16 cellular contexts compared by ENCODE assay signal in the genomic region with DNA sequence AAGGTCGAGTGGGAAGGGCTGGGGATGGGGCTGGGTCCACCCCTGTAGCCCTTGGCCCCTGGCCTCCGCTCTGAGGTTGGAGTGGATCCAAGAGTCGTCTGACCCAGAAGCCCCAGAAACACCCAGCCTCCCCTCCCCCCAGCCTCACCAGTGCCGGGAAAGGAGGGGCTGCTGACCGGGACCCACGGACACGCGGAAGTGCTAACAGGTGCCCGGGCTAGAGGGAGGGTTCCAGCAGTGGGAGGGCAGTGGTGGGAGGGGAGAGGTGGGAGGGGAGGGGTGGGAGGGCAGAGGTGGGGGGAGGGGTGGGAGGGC.
DNase-seq lines count a peak whose midpoint lies in the region; ATAC-seq and TF ChIP-seq lines count a peak whose summit lies in the region.
"Had no signal": no experiment of that assay in that cellular context is flagged by ENCODE, and none has a peak within 500 bp of the region (broad histone marks: within the 10 kb centered on the region; RNA-seq: fewer than 3 reads in every experiment).

No MANE protein-coding gene starts in this region.

- H3K9me3 Mint-ChIP-seq in chondrocyte (ENCODE audit: low read depth) = no peaks in the 10 kb centered on the region
- H3K9me3 Mint-ChIP-seq: CD4-positive, alpha-beta memory T cell; GM23338; H9 had no signal

- peaks cover 17% of the 10 kb centered on the region for H3K27me3 Mint-ChIP-seq in chondrocyte (ENCODE audit: low read depth)

- ATAC-seq in right cardiac atrium (no peak), Right ventricle myocardium inferior (no peak), lower lobe of right lung (no peak)
- ATAC-seq: A549, GM12878, GM23338, HepG2 had no signal

- no peak overlapping the region for H3K27ac Mint-ChIP-seq in chondrocyte (ENCODE audit: unreplicated experiment)
- H3K27ac Mint-ChIP-seq: CD4-positive, alpha-beta memory T cell; GM23338; H9 had no signal

- DNase-seq in right cardiac atrium (peak in 2 of 3 donors; percentile 8 to 38), Right ventricle myocardium inferior (ENCODE audit: missing footprints) (no peak), chondrocyte (ENCODE audit: low spot score) (peak; percentile 76), lower lobe of right lung (peak; percentile 28), spleen (peak; percentile 44), A172 (ENCODE audit: low spot score) (no peak)
- no peak for DNase-seq in activated CD4-positive, alpha-beta T cell treated with anti-CD3 and anti-CD28 coated beads for 48 hours
- DNase-seq: BE2C; CD4-positive, alpha-beta memory T cell; DMS79; H9 had no signal

- H3K27ac ChIP-seq in right cardiac atrium (ENCODE audit: low read length) (no peak overlapping the region), lower lobe of right lung (no peak overlapping the region), spleen (no peak overlapping the region)
- H3K27ac ChIP-seq: A549, C4-2B had no signal

- TF ChIP-seq POLR2A in spleen (IDR thresholded peaks at IDR 0.05) = no peak

- intact Hi-C loops in right cardiac atrium (cut with DNase I) (no loop called here), Right ventricle myocardium inferior (cut with DNase I) (no loop called here), lower lobe of right lung (cut with DNase I) (no loop called here), spleen (cut with DNase I; ENCODE audit: low total_unique reads) (no loop called here)

- H3K9me3 ChIP-seq in right cardiac atrium (ENCODE audit: control insufficient read depth, low read length) (no peaks in the 10 kb centered on the region), lower lobe of right lung (no peaks in the 10 kb centered on the region), spleen (no peaks in the 10 kb centered on the region)
- H3K9me3 ChIP-seq: A549, BE2C had no signal

- WGBS in right cardiac atrium = 59% methylated on average over 9 of the region's 9 CpGs
- 33 to 76% (median 64%) methylated on average over 1 to 9 of the region's 9 CpGs; no CpG with 5 or more reads in 1 of the 5 donors for WGBS in spleen, 5 donors

- H3K36me3 ChIP-seq in lower lobe of right lung (no peaks in the 10 kb centered on the region), spleen (no peaks in the 10 kb centered on the region)
- H3K36me3 ChIP-seq: BE2C had no signal

- H3K4me1 ChIP-seq in right cardiac atrium (ENCODE audit: control insufficient read depth, insufficient read depth, low read length) (no peaks in the 10 kb centered on the region), lower lobe of right lung (no peaks in the 10 kb centered on the region), spleen (no peaks in the 10 kb centered on the region)
- H3K4me1 ChIP-seq: A549 had no signal

- peaks cover 12% of the 10 kb centered on the region for H3K4me1 Mint-ChIP-seq in chondrocyte (ENCODE audit: low read depth)
- H3K4me1 Mint-ChIP-seq: CD4-positive, alpha-beta memory T cell had no signal

- H3K36me3 Mint-ChIP-seq in chondrocyte (ENCODE audit: low read depth) = no peaks in the 10 kb centered on the region
- H3K36me3 Mint-ChIP-seq: CD4-positive, alpha-beta memory T cell had no signal

- no peak for TF ChIP-seq CTCF in chondrocyte (IDR thresholded peaks at IDR 0.05)
- TF ChIP-seq CTCF in lower lobe of right lung (IDR thresholded peaks at IDR 0.05) = no peak
- no peak for TF ChIP-seq CTCF in spleen (IDR thresholded peaks at IDR 0.05 in 8 of 11, conservative IDR thresholded peaks at IDR 0.05 in 3 of 11)

- H3K4me3 Mint-ChIP-seq in chondrocyte (ENCODE audit: unreplicated experiment) = no peak overlapping the region
- H3K4me3 Mint-ChIP-seq: CD4-positive, alpha-beta memory T cell; GM23338; H9 had no signal

- H3K27me3 ChIP-seq in right cardiac atrium (ENCODE audit: control insufficient read depth, insufficient read depth) (no peaks in the 10 kb centered on the region), lower lobe of right lung (ENCODE audit: low read depth) (peaks cover 17% of the 10 kb centered on the region), spleen (replicated peaks in 1 of 7) (peaks cover 0 to 67% (median 11%) of the 10 kb centered on the region in 7 donors)

- H3K4me3 ChIP-seq in right cardiac atrium (ENCODE audit: low read length) = no peak overlapping the region
- H3K4me3 ChIP-seq in lower lobe of right lung = no peak overlapping the region
- H3K4me3 ChIP-seq in spleen = no peak overlapping the region
- H3K4me3 ChIP-seq: A549, GM12878, GM23338 had no signal

Comparison
In these comparisons a context has a peak if more than half of its experiments do, and no peak if none do; other contexts are left out.
1. DNase-seq: peak in right cardiac atrium (2 of 3), chondrocyte (single experiment), lower lobe of right lung (single experiment) and spleen (single experiment); none in Right ventricle myocardium inferior (single experiment), A172 (single experiment) and activated CD4-positive, alpha-beta T cell treated with anti-CD3 and anti-CD28 coated beads for 48 hours (single experiment).